Comparison of ENCODE assay signal across 1 cellular context in the genomic region with DNA sequence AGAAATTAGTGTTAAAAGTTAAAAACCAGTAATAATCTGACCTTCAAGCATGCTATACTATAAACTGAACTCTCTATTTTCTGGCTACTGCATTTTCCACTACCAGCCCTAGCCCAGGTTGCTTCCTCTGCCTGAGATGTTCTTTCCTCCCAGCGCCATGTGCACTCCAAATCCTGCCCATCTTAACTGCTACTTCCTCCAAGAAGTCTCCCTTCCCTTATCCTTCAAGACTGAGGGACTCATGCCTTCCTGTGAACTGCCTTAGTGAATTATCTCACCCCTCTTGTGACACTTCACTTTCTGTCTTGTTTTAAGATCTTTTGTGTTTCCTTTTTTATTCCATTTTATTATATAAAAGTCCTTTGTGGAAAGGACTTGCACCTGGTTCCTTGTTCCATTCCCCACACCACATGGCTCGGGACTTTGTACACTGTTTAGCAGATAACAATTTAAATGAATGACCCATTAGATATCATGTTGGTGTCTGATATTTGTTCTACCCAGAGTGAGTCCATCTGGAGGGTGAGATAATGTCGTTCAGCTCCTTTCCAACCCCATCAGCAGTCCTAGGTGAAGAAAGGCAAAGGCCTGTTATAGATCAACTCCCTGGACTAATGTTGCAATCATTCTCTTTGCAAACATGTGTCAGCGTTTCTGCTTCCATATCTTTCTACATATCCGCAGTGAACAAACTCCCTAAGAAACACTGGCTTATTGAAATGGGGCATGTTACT.
A peak's percentile ranks its signal among the peaks of the same experiment; 100 is the strongest.
TF ChIP-seq lines count a peak whose summit lies in the region.

No MANE protein-coding gene starts in this region.

TF ChIP-seq in HepG2, 621 proteins besides CTCF, POLR2A, EP300 and RAD21 (continued from another document and continues in another):
- TF ChIP-seq DZIP1 (CRISPR knock-in tag; IDR thresholded peaks at IDR 0.05), result no peak
- no peak for TF ChIP-seq ZNF432 (CRISPR knock-in tag; IDR thresholded peaks at IDR 0.05; ENCODE audit: borderline replicate concordance)
- no peak for TF ChIP-seq ARNT2 (CRISPR knock-in tag; IDR thresholded peaks at IDR 0.05; ENCODE audit: low read depth)
- no peak for TF ChIP-seq ZNF337 (CRISPR knock-in tag; IDR thresholded peaks at IDR 0.05; ENCODE audit: borderline replicate concordance, low read depth)
- no peak for TF ChIP-seq TAF15 (IDR thresholded peaks at IDR 0.05; ENCODE audit: low read depth, low read length, poor library complexity, severe bottlenecking)
- no peak for TF ChIP-seq DMTF1 (CRISPR knock-in tag; IDR thresholded peaks at IDR 0.05)
- no peak for TF ChIP-seq MEIS2 (CRISPR knock-in tag; IDR thresholded peaks at IDR 0.05)
- no peak for TF ChIP-seq ZNF678 (CRISPR knock-in tag; IDR thresholded peaks at IDR 0.05)
- peak; percentile 60; the same call in 1 of the 2 replicates for TF ChIP-seq ZNF652 (CRISPR knock-in tag; IDR thresholded peaks at IDR 0.05; ENCODE audit: borderline replicate concordance, low read depth)
- TF ChIP-seq, protein P1, sequence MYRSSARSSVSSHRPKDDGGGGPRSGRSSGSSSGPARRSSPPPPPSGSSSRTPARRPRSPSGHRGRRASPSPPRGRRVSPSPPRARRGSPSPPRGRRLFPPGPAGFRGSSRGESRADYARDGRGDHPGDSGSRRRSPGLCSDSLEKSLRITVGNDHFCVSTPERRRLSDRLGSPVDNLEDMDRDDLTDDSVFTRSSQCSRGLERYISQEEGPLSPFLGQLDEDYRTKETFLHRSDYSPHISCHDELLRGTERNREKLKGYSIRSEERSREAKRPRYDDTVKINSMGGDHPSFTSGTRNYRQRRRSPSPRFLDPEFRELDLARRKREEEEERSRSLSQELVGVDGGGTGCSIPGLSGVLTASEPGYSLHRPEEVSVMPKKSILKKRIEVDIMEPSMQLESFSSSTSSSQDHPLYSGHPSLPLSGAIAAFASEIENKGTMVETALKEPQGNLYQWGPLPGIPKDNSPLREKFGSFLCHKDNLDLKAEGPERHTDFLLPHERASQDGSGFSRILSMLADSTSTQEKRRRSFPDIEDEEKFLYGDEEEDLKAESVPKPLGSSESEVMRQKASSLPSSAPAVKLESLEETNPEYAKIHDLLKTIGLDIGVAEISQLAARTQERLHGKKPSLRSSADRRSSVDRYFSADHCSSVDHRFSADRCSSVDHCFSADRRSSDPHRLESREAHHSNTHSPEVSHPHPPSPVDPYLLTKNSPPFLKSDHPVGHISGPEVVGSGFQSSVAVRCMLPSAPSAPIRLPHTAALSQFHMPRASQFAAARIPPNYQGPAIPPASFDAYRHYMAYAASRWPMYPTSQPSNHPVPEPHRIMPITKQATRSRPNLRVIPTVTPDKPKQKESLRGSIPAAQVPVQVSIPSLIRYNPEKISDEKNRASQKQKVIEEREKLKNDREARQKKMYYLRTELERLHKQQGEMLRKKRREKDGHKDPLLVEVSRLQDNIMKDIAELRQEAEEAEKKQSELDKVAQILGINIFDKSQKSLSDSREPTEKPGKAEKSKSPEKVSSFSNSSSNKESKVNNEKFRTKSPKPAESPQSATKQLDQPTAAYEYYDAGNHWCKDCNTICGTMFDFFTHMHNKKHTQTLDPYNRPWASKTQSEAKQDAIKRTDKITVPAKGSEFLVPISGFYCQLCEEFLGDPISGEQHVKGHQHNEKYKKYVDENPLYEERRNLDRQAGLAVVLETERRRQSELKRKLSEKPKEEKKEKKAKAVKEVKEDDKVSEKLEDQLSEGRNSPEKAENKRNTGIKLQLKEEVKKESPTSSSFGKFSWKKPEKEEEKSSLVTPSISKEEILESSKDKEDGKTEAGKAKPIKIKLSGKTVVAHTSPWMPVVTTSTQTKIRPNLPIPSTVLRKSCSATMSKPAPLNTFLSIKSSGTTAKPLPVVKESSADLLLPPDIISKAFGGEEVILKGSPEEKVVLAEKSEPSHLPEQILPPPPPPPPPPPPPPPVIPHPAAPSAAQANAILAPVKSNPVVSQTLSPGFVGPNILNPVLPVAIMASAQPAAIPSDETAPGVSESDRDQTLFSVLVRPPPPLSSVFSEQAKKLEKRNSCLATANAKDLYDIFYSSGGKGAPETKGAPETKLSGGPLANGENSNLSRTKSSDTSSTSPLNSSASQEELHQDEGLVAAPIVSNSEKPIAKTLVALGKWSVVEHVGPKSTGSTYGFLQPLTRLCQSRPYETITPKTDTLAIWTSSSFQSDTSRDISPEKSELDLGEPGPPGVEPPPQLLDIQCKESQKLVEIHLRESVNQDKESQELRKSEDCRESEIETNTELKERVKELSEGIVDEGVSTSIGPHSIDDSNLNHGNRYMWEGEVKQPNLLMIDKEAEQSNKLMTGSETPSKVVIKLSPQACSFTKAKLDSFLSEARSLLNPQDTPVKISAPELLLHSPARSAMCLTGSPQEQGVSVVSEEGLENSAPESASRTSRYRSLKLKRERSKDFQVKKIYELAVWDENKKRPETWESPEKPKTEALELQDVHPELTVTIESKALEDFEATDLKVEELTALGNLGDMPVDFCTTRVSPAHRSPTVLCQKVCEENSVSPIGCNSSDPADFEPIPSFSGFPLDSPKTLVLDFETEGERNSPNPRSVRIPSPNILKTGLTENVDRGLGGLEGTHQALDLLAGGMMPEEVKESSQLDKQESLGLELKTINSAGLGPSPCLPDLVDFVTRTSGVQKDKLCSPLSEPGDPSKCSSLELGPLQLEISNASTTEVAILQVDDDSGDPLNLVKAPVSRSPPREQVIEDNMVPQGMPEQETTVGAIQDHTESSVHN (CRISPR knock-in tag; IDR thresholded peaks at IDR 0.05), result no peak
- TF ChIP-seq ZNF567 (CRISPR knock-in tag; IDR thresholded peaks at IDR 0.05; ENCODE audit: borderline replicate concordance), result no peak
- no peak for TF ChIP-seq TEF (CRISPR knock-in tag; IDR thresholded peaks at IDR 0.05)
- no peak for TF ChIP-seq ATRX (CRISPR knock-in tag; IDR thresholded peaks at IDR 0.05; ENCODE audit: borderline replicate concordance)
- no peak for TF ChIP-seq PAF1 (CRISPR knock-in tag; IDR thresholded peaks at IDR 0.05)
- TF ChIP-seq, protein P2, sequence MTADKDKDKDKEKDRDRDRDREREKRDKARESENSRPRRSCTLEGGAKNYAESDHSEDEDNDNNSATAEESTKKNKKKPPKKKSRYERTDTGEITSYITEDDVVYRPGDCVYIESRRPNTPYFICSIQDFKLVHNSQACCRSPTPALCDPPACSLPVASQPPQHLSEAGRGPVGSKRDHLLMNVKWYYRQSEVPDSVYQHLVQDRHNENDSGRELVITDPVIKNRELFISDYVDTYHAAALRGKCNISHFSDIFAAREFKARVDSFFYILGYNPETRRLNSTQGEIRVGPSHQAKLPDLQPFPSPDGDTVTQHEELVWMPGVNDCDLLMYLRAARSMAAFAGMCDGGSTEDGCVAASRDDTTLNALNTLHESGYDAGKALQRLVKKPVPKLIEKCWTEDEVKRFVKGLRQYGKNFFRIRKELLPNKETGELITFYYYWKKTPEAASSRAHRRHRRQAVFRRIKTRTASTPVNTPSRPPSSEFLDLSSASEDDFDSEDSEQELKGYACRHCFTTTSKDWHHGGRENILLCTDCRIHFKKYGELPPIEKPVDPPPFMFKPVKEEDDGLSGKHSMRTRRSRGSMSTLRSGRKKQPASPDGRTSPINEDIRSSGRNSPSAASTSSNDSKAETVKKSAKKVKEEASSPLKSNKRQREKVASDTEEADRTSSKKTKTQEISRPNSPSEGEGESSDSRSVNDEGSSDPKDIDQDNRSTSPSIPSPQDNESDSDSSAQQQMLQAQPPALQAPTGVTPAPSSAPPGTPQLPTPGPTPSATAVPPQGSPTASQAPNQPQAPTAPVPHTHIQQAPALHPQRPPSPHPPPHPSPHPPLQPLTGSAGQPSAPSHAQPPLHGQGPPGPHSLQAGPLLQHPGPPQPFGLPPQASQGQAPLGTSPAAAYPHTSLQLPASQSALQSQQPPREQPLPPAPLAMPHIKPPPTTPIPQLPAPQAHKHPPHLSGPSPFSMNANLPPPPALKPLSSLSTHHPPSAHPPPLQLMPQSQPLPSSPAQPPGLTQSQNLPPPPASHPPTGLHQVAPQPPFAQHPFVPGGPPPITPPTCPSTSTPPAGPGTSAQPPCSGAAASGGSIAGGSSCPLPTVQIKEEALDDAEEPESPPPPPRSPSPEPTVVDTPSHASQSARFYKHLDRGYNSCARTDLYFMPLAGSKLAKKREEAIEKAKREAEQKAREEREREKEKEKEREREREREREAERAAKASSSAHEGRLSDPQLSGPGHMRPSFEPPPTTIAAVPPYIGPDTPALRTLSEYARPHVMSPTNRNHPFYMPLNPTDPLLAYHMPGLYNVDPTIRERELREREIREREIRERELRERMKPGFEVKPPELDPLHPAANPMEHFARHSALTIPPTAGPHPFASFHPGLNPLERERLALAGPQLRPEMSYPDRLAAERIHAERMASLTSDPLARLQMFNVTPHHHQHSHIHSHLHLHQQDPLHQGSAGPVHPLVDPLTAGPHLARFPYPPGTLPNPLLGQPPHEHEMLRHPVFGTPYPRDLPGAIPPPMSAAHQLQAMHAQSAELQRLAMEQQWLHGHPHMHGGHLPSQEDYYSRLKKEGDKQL (CRISPR knock-in tag; IDR thresholded peaks at IDR 0.05; ENCODE audit: low read depth), result peak; percentile 87
- no peak for TF ChIP-seq GTF2F1 (IDR thresholded peaks at IDR 0.05; ENCODE audit: low read length)
- peak; percentile 82; the same call in 1 of the 2 replicates for TF ChIP-seq FOXK1 (CRISPR knock-in tag; IDR thresholded peaks at IDR 0.05; ENCODE audit: borderline replicate concordance, low read depth)
- TF ChIP-seq, protein P3, sequence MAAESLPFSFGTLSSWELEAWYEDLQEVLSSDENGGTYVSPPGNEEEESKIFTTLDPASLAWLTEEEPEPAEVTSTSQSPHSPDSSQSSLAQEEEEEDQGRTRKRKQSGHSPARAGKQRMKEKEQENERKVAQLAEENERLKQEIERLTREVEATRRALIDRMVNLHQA (CRISPR knock-in tag; IDR thresholded peaks at IDR 0.05), result no peak
- no peak for TF ChIP-seq SRSF1 (optimal IDR thresholded peaks at IDR 0.05; ENCODE audit: low read depth, low read length)
- peak; percentile 90 for TF ChIP-seq SAP130 (CRISPR knock-in tag; IDR thresholded peaks at IDR 0.05; ENCODE audit: low read depth)
- TF ChIP-seq CREB3 (CRISPR knock-in tag; IDR thresholded peaks at IDR 0.05), result no peak
- TF ChIP-seq, protein P4, sequence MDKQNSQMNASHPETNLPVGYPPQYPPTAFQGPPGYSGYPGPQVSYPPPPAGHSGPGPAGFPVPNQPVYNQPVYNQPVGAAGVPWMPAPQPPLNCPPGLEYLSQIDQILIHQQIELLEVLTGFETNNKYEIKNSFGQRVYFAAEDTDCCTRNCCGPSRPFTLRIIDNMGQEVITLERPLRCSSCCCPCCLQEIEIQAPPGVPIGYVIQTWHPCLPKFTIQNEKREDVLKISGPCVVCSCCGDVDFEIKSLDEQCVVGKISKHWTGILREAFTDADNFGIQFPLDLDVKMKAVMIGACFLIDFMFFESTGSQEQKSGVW (CRISPR knock-in tag; IDR thresholded peaks at IDR 0.05; ENCODE audit: borderline replicate concordance), result no peak
- no peak for TF ChIP-seq PRPF4 (IDR thresholded peaks at IDR 0.05; ENCODE audit: low read depth, low read length, poor library complexity, severe bottlenecking)
- TF ChIP-seq ZNF260 (CRISPR knock-in tag; IDR thresholded peaks at IDR 0.05; ENCODE audit: borderline replicate concordance, low read depth), result no peak
- no peak for TF ChIP-seq TBP (CRISPR knock-in tag; IDR thresholded peaks at IDR 0.05)
